8 cellular contexts compared by ENCODE assay signal in genomic region chr16:46830417-46830901, GRCh38. TPM values are rescaled to one million over a fixed set of nuclear protein-coding genes. Genes with fewer than 3 reads are reported as not detected.
DNase-seq lines count a peak whose midpoint lies in the region; ATAC-seq, FAIRE-seq and TF ChIP-seq lines count a peak whose summit lies in the region.

No MANE protein-coding gene starts in this region.

- H3K36me3 ChIP-seq in CD8-positive, alpha-beta memory T cell (ENCODE audit: insufficient read depth, low read length): no peaks in the 10 kb centered on the region
- H3K36me3 ChIP-seq in esophagus squamous epithelium (no peaks in the 10 kb centered on the region), neutrophil (no peaks in the 10 kb centered on the region)

- CTCF ChIA-PET in CD8-positive, alpha-beta memory T cell (lab: Charles Lee): no interaction called here

- no peak for TF ChIP-seq CTCF in esophagus squamous epithelium (IDR thresholded peaks at IDR 0.05)
- no peak for TF ChIP-seq CTCF in neutrophil (IDR thresholded peaks at IDR 0.05)

- peak overlapping the region; percentile 77 for H3K27ac ChIP-seq in CD8-positive, alpha-beta memory T cell (ENCODE audit: low read depth, low read length)
- H3K27ac ChIP-seq in esophagus squamous epithelium (peak overlapping the region; percentile 87 to 94 (median 92)), neutrophil (peak overlapping the region; percentile 91)

- intact Hi-C loops in esophagus squamous epithelium (cut with DNase I): loop anchor here (5.0 kb wide), 1 partner anchor 143 kb away; the partner anchor contains the start of genes ORC6 and VPS35

- H3K4me1 Mint-ChIP-seq in CD8-positive, alpha-beta memory T cell: peaks cover 25 to 40% (median 33%) of the 10 kb centered on the region in 3 donors

- no peaks in the 10 kb centered on the region for H3K9me3 ChIP-seq in CD8-positive, alpha-beta memory T cell (ENCODE audit: low read length)
- H3K9me3 ChIP-seq in esophagus squamous epithelium (no peaks in the 10 kb centered on the region), neutrophil (no peaks in the 10 kb centered on the region)

- POLR2A ChIA-PET in CD8-positive, alpha-beta memory T cell (lab: Charles Lee): interaction anchor here (0.5 to 1.1 kb wide), 2 partner anchors 126 to 142 kb away, joined by 3 to 4 read pairs; no protein-coding TSS in a partner anchor

- H3K27me3 ChIP-seq in CD8-positive, alpha-beta memory T cell (ENCODE audit: insufficient read depth, low read length, poor library complexity, severe bottlenecking): no peaks in the 10 kb centered on the region
- no peaks in the 10 kb centered on the region for H3K27me3 ChIP-seq in esophagus squamous epithelium
- no peaks in the 10 kb centered on the region for H3K27me3 ChIP-seq in neutrophil

- peak overlapping the region; percentile 94 to 100 (median 97) for H3K4me3 Mint-ChIP-seq in CD8-positive, alpha-beta memory T cell

- H3K9me3 Mint-ChIP-seq in CD8-positive, alpha-beta memory T cell: peaks cover 0 to 3% (median 0%) of the 10 kb centered on the region in 5 donors

- peak in 3 of 5 donors; percentile 26 to 60 (median 31) for DNase-seq in CD8-positive, alpha-beta memory T cell
- no peak for DNase-seq in Jurkat, Clone E6-1 (ENCODE audit: low read depth, low spot score)
- peak; percentile 15 for DNase-seq in activated T-cell treated with anti-CD3 and anti-CD28 coated beads for 24 hours (ENCODE audit: low read depth)
- no peak for DNase-seq in esophagus squamous epithelium (lab: John Stamatoyannopoulos, UW)
- DNase-seq in urothelium cell line (ENCODE audit: low spot score): peak; percentile 32
- DNase-seq in SKM-1 (lab: John Stamatoyannopoulos, UW; ENCODE audit: unreplicated experiment): no peak

- peak overlapping the region; percentile 89 for H3K4me3 ChIP-seq in CD8-positive, alpha-beta memory T cell (ENCODE audit: low read length)
- peak overlapping the region; percentile 71 for H3K4me3 ChIP-seq in Jurkat, Clone E6-1 (ENCODE audit: low read length)
- peak overlapping the region; percentile 67 to 96 (median 86) for H3K4me3 ChIP-seq in esophagus squamous epithelium
- peak overlapping the region; percentile 72 to 89 for H3K4me3 ChIP-seq in neutrophil (ENCODE audit: low read depth in 1 of 2, low read length in 1 of 2)

- FAIRE-seq in urothelium cell line (lab: Jason Lieb, UNC): no peak

- peaks cover 0 to 6% (median 0%) of the 10 kb centered on the region in 3 donors for H3K36me3 Mint-ChIP-seq in CD8-positive, alpha-beta memory T cell

- H3K4me1 ChIP-seq in CD8-positive, alpha-beta memory T cell (ENCODE audit: insufficient read depth, low read length): peaks cover 16% of the 10 kb centered on the region
- H3K4me1 ChIP-seq in esophagus squamous epithelium: peaks cover 3 to 26% (median 4%) of the 10 kb centered on the region in 3 donors
- peaks cover 12 to 13% of the 10 kb centered on the region in 2 experiments for H3K4me1 ChIP-seq in neutrophil (ENCODE audit: control insufficient read depth in 1 of 2, insufficient read depth in 1 of 2, low read depth in 1 of 2, low read length in 1 of 2)

- peak; percentile 21 for ATAC-seq in GM21423 (IDR thresholded peaks at IDR 0.05; ENCODE audit: unreplicated experiment)

- 0 to 1% methylated on average over 12 to 21 of the region's 45 CpGs for WGBS in esophagus squamous epithelium, 2 donors

- TF ChIP-seq POLR2A in esophagus squamous epithelium (IDR thresholded peaks at IDR 0.05): no peak

- peaks cover 0 to 4% of the 10 kb centered on the region in 2 donors for H3K27me3 Mint-ChIP-seq in CD8-positive, alpha-beta memory T cell

- peak overlapping the region; percentile 90 to 100 (median 98) for H3K27ac Mint-ChIP-seq in CD8-positive, alpha-beta memory T cell

RNA-seq across cellular contexts. Expression of gene C16orf87, which starts 0.5 kb away (rescaled TPM):
- 10 to 100 TPM; 22.6 to 22.8 TPM for total RNA-seq in CD8-positive, alpha-beta memory T cell
- polyA plus RNA-seq in CD8-positive, alpha-beta memory T cell: 9.1 TPM
- 20.0 TPM for polyA plus RNA-seq in Jurkat, Clone E6-1 (2012; ENCODE audit: insufficient read depth, insufficient read length)
- 1 to 10 TPM; 5.7 to 7.6 (median 7.0) TPM for total RNA-seq in esophagus squamous epithelium

RNA-seq across cellular contexts. Expression of gene GPT2, which starts 53.7 kb away (rescaled TPM):
- 10 to 100 TPM; 12.5 to 16.5 TPM for total RNA-seq in CD8-positive, alpha-beta memory T cell
- 0.79 TPM for polyA plus RNA-seq in CD8-positive, alpha-beta memory T cell
- polyA plus RNA-seq in Jurkat, Clone E6-1 (2012; ENCODE audit: insufficient read depth, insufficient read length): 20.6 TPM
- 100 to 1,000 TPM in 1 of 4 donors, 10 to 100 TPM in 3; 43.3 to 113 (median 77.2) TPM for total RNA-seq in esophagus squamous epithelium

Comparison
In these comparisons a context has a peak if more than half of its experiments do, and no peak if none do; other contexts are left out.
1. DNase-seq: peak in CD8-positive, alpha-beta memory T cell (3 of 5), activated T-cell treated with anti-CD3 and anti-CD28 coated beads for 24 hours (single experiment) and urothelium cell line (single experiment); none in Jurkat, Clone E6-1 (single experiment), esophagus squamous epithelium (single experiment) and SKM-1 (single experiment).
2. Peak in every context shown above with its lines, with median percentiles within 50 percentile points of each other: H3K27ac ChIP-seq and H3K4me3 ChIP-seq.